In genomic region chr20:24245093-24245492, GRCh38 we compare ENCODE assay signal across 23 cellular contexts.
"Had no signal": no experiment of that assay in that cellular context is flagged by ENCODE, and none has a peak within 500 bp of the region (broad histone marks: within the 10 kb centered on the region; RNA-seq: fewer than 3 reads in every experiment).

No MANE protein-coding gene starts in this region.

- H2AFZ ChIP-seq: neural progenitor cell, parathyroid adenoma had no signal

- H3K79me2 ChIP-seq: parathyroid adenoma had no signal

- FAIRE-seq: small intestine had no signal

- H3K27me3 ChIP-seq: neural progenitor cell, ovary, right lobe of liver, thyroid gland, uterus had no signal

- H3K4me2 ChIP-seq: neural progenitor cell had no signal

- H3K36me3 ChIP-seq: neural progenitor cell, ovary, right lobe of liver, sigmoid colon, stomach, thoracic aorta, thyroid gland, transverse colon, upper lobe of right lung, uterus had no signal

- H3K9me3 ChIP-seq: psoas muscle, right lobe of liver, sigmoid colon, thoracic aorta, thyroid gland, transverse colon, upper lobe of right lung, uterus had no signal

- H3K4me1 ChIP-seq: neural progenitor cell, parathyroid adenoma, psoas muscle, right lobe of liver, sigmoid colon, stomach, thyroid gland, transverse colon, upper lobe of right lung, uterus had no signal

- DNase-seq: natural killer cell; occipital lobe; ovary; posterior cingulate gyrus; psoas muscle; right cardiac atrium; right lobe of liver; sigmoid colon; small intestine; stimulated activated CD4-positive, alpha-beta T cell treated with anti-CD3 and anti-CD28 coated beads, Interleukin-15, amount 100 ng/mL, for 24 hours; stimulated activated CD4-positive, alpha-beta T cell treated with anti-CD3 and anti-CD28 coated beads, Interleukin-2, amount 100 ng/mL, for 24 hours; stimulated activated CD4-positive, alpha-beta T cell treated with anti-CD3 and anti-CD28 coated beads, Interleukin-2, amount 100 ng/mL, for 48 hours; stimulated activated CD4-positive, alpha-beta T cell treated with anti-CD3 and anti-CD28 coated beads, Interleukin-4, amount 100 ng/mL, for 24 hours; stimulated activated naive B cell treated with anti-CD40 and anti-IgM and Interleukin-4, amounts not matched to agents 10 μg/mL and 1 μg/mL and 100 μg/mL, for 72 hours; stimulated activated naive CD4-positive, alpha-beta T cell treated with Interleukin-2 at 50 U/mL for 16 hours; stomach; thyroid gland; transverse colon; upper lobe of right lung; uterus had no signal

- H3K9ac ChIP-seq: neural progenitor cell, parathyroid adenoma had no signal

- H3K4me3 ChIP-seq: neural progenitor cell, ovary, psoas muscle, right lobe of liver, sigmoid colon, stomach, thoracic aorta, thyroid gland, transverse colon, upper lobe of right lung, uterus had no signal

- H3K27ac ChIP-seq: neural progenitor cell, ovary, parathyroid adenoma, psoas muscle, right lobe of liver, sigmoid colon, stomach, thoracic aorta, thyroid gland, transverse colon, upper lobe of right lung, uterus had no signal
